In genomic region chr14:20422886-20423285, GRCh38 we compare ENCODE assay signal across 28 cellular contexts. TPM values are rescaled to one million over a fixed set of nuclear protein-coding genes. Genes with fewer than 3 reads are reported as not detected.
"Had no signal": no experiment of that assay in that cellular context is flagged by ENCODE, and none has a peak within 500 bp of the region (broad histone marks: within the 10 kb centered on the region; RNA-seq: fewer than 3 reads in every experiment).

No MANE protein-coding gene starts in this region.

- H3K4me3 ChIP-seq: coronary artery, dorsolateral prefrontal cortex had no signal

- H3K9me3 Mint-ChIP-seq: activated CD4-positive, alpha-beta memory T cell treated with anti-CD3 and anti-CD28 coated beads, Interleukin-2, amount 10 ng/mL, durations not matched to agents 7 days and 5 days; activated CD4-positive, alpha-beta T cell treated with anti-CD3 and anti-CD28 coated beads, Interleukin-2, amount 10 ng/mL, durations not matched to agents 7 days and 5 days; activated T-cell treated with anti-CD3 and anti-CD28 coated beads, Interleukin-2, amount 50 U/mL, for 24 hours; activated T-cell treated with anti-CD3 and anti-CD28 coated beads, Interleukin-2, amount 50 U/mL, for 72 hours; central memory CD8-positive, alpha-beta T cell; dendritic cell treated with granulocyte-macrophage colony-stimulating factor and Interleukin-4, amounts not matched to agents 40 ng/mL and 50 ng/mL, for 4 days; endodermal cell; T-helper 2 cell treated with Interferon-gamma antibody and Interleukin-4, amounts not matched to agents 5 μg/mL and 100 μg/mL, for 36 hours had no signal

- H3K27ac Mint-ChIP-seq: activated CD4-positive, alpha-beta memory T cell treated with anti-CD3 and anti-CD28 coated beads, Interleukin-2, amount 10 ng/mL, durations not matched to agents 7 days and 5 days; activated CD4-positive, alpha-beta T cell treated with anti-CD3 and anti-CD28 coated beads, Interleukin-2, amount 10 ng/mL, durations not matched to agents 7 days and 5 days; activated naive CD8-positive, alpha-beta T cell; activated T-cell treated with anti-CD3 and anti-CD28 coated beads, Interleukin-2, amount 50 U/mL, for 24 hours; activated T-cell treated with anti-CD3 and anti-CD28 coated beads, Interleukin-2, amount 50 U/mL, for 72 hours; dendritic cell treated with granulocyte-macrophage colony-stimulating factor and Interleukin-4, amounts not matched to agents 40 ng/mL and 50 ng/mL, for 4 days; endodermal cell; T-helper 17 cell; T-helper 2 cell treated with Interferon-gamma antibody and Interleukin-4, amounts not matched to agents 5 μg/mL and 100 μg/mL, for 36 hours had no signal

- DNase-seq: activated CD4-positive, alpha-beta memory T cell treated with anti-CD3 and anti-CD28 coated beads, Interleukin-2, amount 10 ng/mL, durations not matched to agents 7 days and 5 days; activated CD4-positive, alpha-beta T cell treated with anti-CD3 and anti-CD28 coated beads for 1 hour; activated CD4-positive, alpha-beta T cell treated with anti-CD3 and anti-CD28 coated beads for 4 hours; activated CD4-positive, alpha-beta T cell treated with anti-CD3 and anti-CD28 coated beads, Interleukin-2, amount 10 ng/mL, durations not matched to agents 7 days and 5 days; activated CD4-positive, alpha-beta T cell treated with anti-CD3 and anti-CD28 coated beads, Interleukin-2, amount 50 U/mL, for 4 hours; activated CD8-positive, alpha-beta memory T cell treated with anti-CD3 and anti-CD28 coated beads, Interleukin-2, amount 50 U/mL, for 48 hours; activated gamma-delta T cell; activated naive CD4-positive, alpha-beta T cell; activated naive CD4-positive, alpha-beta T cell treated with anti-CD3 and anti-CD28 coated beads, Interleukin-2, amount 50 U/mL, for 16 hours; activated T-cell treated with anti-CD3 and anti-CD28 coated beads for 4 hours; activated T-cell treated with anti-CD3 and anti-CD28 coated beads, Interleukin-2, amount 50 U/mL, for 24 hours; activated T-cell treated with anti-CD3 and anti-CD28 coated beads, Interleukin-2, amount 50 U/mL, for 72 hours; amniotic stem cell; anterior cingulate cortex; brain microvascular endothelial cell; dorsolateral prefrontal cortex; effector memory CD4-positive, alpha-beta T cell; endodermal cell; foreskin fibroblast; head of caudate nucleus; T-helper 17 cell had no signal

- H3K36me3 Mint-ChIP-seq: activated naive CD8-positive, alpha-beta T cell had no signal

- H3K27ac ChIP-seq: brain microvascular endothelial cell, coronary artery, dorsolateral prefrontal cortex had no signal

- H3K36me3 ChIP-seq: brain microvascular endothelial cell had no signal

- H3K27me3 ChIP-seq: brain microvascular endothelial cell, dorsolateral prefrontal cortex had no signal

- H3K27me3 Mint-ChIP-seq: activated CD4-positive, alpha-beta T cell treated with anti-CD3 and anti-CD28 coated beads, Interleukin-2, amount 10 ng/mL, durations not matched to agents 7 days and 5 days; activated naive CD8-positive, alpha-beta T cell; activated T-cell treated with anti-CD3 and anti-CD28 coated beads, Interleukin-2, amount 50 U/mL, for 24 hours; central memory CD8-positive, alpha-beta T cell; dendritic cell treated with granulocyte-macrophage colony-stimulating factor and Interleukin-4, amounts not matched to agents 40 ng/mL and 50 ng/mL, for 4 days; T-helper 17 cell had no signal

- H3K4me3 Mint-ChIP-seq: activated CD4-positive, alpha-beta memory T cell treated with anti-CD3 and anti-CD28 coated beads, Interleukin-2, amount 10 ng/mL, durations not matched to agents 7 days and 5 days; activated CD4-positive, alpha-beta T cell treated with anti-CD3 and anti-CD28 coated beads, Interleukin-2, amount 10 ng/mL, durations not matched to agents 7 days and 5 days; activated naive CD8-positive, alpha-beta T cell; activated T-cell treated with anti-CD3 and anti-CD28 coated beads, Interleukin-2, amount 50 U/mL, for 24 hours; activated T-cell treated with anti-CD3 and anti-CD28 coated beads, Interleukin-2, amount 50 U/mL, for 72 hours; central memory CD8-positive, alpha-beta T cell; dendritic cell treated with granulocyte-macrophage colony-stimulating factor and Interleukin-4, amounts not matched to agents 40 ng/mL and 50 ng/mL, for 4 days; endodermal cell; T-helper 17 cell; T-helper 2 cell treated with Interferon-gamma antibody and Interleukin-4, amounts not matched to agents 5 μg/mL and 100 μg/mL, for 36 hours had no signal

- ATAC-seq: activated T-cell treated with anti-CD3 and anti-CD28 coated beads, Interleukin-2, amount 50 U/mL, for 72 hours; esophagus mucosa; T-helper 17 cell had no signal

RNA-seq across cellular contexts. Expression of gene KLHL33, which starts 13.1 kb away (rescaled TPM):
- total RNA-seq: bronchial epithelial cell had no signal
